ENCODE assay signal across 19 cellular contexts in genomic region chr6:15870354-15871043, GRCh38.
DNase-seq lines count a peak whose midpoint lies in the region; ATAC-seq, FAIRE-seq and TF ChIP-seq lines count a peak whose summit lies in the region.
"Had no signal": no experiment of that assay in that cellular context is flagged by ENCODE, and none has a peak within 500 bp of the region (broad histone marks: within the 10 kb centered on the region; RNA-seq: fewer than 3 reads in every experiment).

No MANE protein-coding gene starts in this region.

- H3F3A ChIP-seq in SK-N-SH (replicated peaks; ENCODE audit: insufficient read depth): no peaks in the 10 kb centered on the region

- H3K9ac ChIP-seq in SK-N-SH (no peak overlapping the region), K562 (ENCODE audit: insufficient read depth in 1 of 2, low read depth in 2 of 2, low read length in 2 of 2) (no peak overlapping the region)

- no peak for TF ChIP-seq CTCF in SK-N-SH (IDR thresholded peaks at IDR 0.05)
- no peak for TF ChIP-seq CTCF in K562 (IDR thresholded peaks at IDR 0.05 in 2 of 3, conservative IDR thresholded peaks at IDR 0.05 in 1 of 3; ENCODE audit: insufficient read depth in 2 of 3, low read depth in 1 of 3, low read length in 3 of 3)
- TF ChIP-seq CTCF in vagina (IDR thresholded peaks at IDR 0.05): no peak
- no peak for TF ChIP-seq CTCF in transverse colon (IDR thresholded peaks at IDR 0.05)

- no peaks in the 10 kb centered on the region for H3K9me2 ChIP-seq in SK-N-SH

- H3K4me3 ChIP-seq in SK-N-SH (ENCODE audit: low read depth in 2 of 2, low read length in 1 of 2) (no peak overlapping the region), K562 (no peak overlapping the region), vagina (no peak overlapping the region), transverse colon (no peak overlapping the region)
- H3K4me3 ChIP-seq: SK-N-MC, upper lobe of left lung had no signal

- no peak for FAIRE-seq in K562 (lab: Jason Lieb, UNC)
- FAIRE-seq: A204.1, GM18507, kidney had no signal

- H3K27ac Mint-ChIP-seq in stimulated activated naive CD8-positive, alpha-beta T cell treated with anti-CD3 and anti-CD28 coated beads, Interleukin-15, amount 100 ng/mL, for 72 hours: no peak overlapping the region
- H3K27ac Mint-ChIP-seq: progenitor cell of endocrine pancreas had no signal

- TF ChIP-seq RAD21 in SK-N-SH (IDR thresholded peaks at IDR 0.05; ENCODE audit: low read length): no peak
- no peak for TF ChIP-seq RAD21 in K562 (CRISPR knock-in tag; conservative IDR thresholded peaks at IDR 0.05 in 1 of 2, IDR thresholded peaks at IDR 0.05 in 1 of 2)

- TF ChIP-seq POLR2A in K562 (conservative IDR thresholded peaks at IDR 0.05) (no peak), vagina (IDR thresholded peaks at IDR 0.05) (no peak), transverse colon (IDR thresholded peaks at IDR 0.05) (no peak)

- ATAC-seq in SK-N-SH treated with all-trans-retinoic acid at 6 μM for 48 hours (no peak), K562 (no peak)
- ATAC-seq in stimulated activated naive CD8-positive, alpha-beta T cell treated with anti-CD3 and anti-CD28 coated beads, Interleukin-15, amount 100 ng/mL, for 72 hours: no peak

- H3K27me3 Mint-ChIP-seq in stimulated activated naive CD8-positive, alpha-beta T cell treated with anti-CD3 and anti-CD28 coated beads, Interleukin-15, amount 100 ng/mL, for 72 hours: peaks cover 15% of the 10 kb centered on the region
- H3K27me3 Mint-ChIP-seq: brain had no signal

- DNase-seq in SK-N-SH: peak; percentile 4
- no peak for DNase-seq in K562 (ENCODE audit: extremely low read depth in 1 of 4, low spot score in 3 of 4)
- peak; percentile 43 for DNase-seq in inferior parietal cortex (ENCODE audit: extremely low spot score)
- DNase-seq in vagina (ENCODE audit: extremely low spot score in 2 of 2): no peak
- no peak for DNase-seq in activated CD4-positive, CD25-positive, alpha-beta regulatory T cell (lab: John Stamatoyannopoulos, UW)
- no peak for DNase-seq in transverse colon
- DNase-seq in stimulated activated naive CD8-positive, alpha-beta T cell treated with anti-CD3 and anti-CD28 coated beads, Interleukin-15, amount 100 ng/mL, for 72 hours: no peak
- DNase-seq: activated gamma-delta T cell; effector memory CD4-positive, alpha-beta T cell; kidney; NCI-H1436 treated with DMSO at 0.1 percent for 48 hours; NCI-H446; upper lobe of left lung had no signal

- no peak overlapping the region for H3K4me3 Mint-ChIP-seq in stimulated activated naive CD8-positive, alpha-beta T cell treated with anti-CD3 and anti-CD28 coated beads, Interleukin-15, amount 100 ng/mL, for 72 hours
- H3K4me3 Mint-ChIP-seq: brain had no signal

- TF ChIP-seq EP300 in SK-N-SH (IDR thresholded peaks at IDR 0.05; ENCODE audit: borderline replicate concordance in 1 of 2, low read depth in 1 of 2, low read length in 1 of 2) (no peak), K562 (IDR thresholded peaks at IDR 0.05; ENCODE audit: low read length) (no peak), transverse colon (IDR thresholded peaks at IDR 0.05; ENCODE audit: low read depth) (no peak)

- H3K27me3 ChIP-seq in SK-N-SH (ENCODE audit: insufficient read depth) (no peaks in the 10 kb centered on the region), K562 (ENCODE audit: control insufficient read depth in 2 of 2, insufficient read depth in 2 of 2, low read length in 2 of 2) (no peaks in the 10 kb centered on the region; a peak in 1 of 5 replicates), vagina (no peaks in the 10 kb centered on the region), transverse colon (no peaks in the 10 kb centered on the region)
- H3K27me3 ChIP-seq: upper lobe of left lung had no signal

- H3K4me1 Mint-ChIP-seq in stimulated activated naive CD8-positive, alpha-beta T cell treated with anti-CD3 and anti-CD28 coated beads, Interleukin-15, amount 100 ng/mL, for 72 hours: no peaks in the 10 kb centered on the region

- H2AFZ ChIP-seq in SK-N-SH (ENCODE audit: low read depth): no peak overlapping the region
- no peak overlapping the region for H2AFZ ChIP-seq in K562 (ENCODE audit: low read depth, low read length)

- no peaks in the 10 kb centered on the region for H3K9me1 ChIP-seq in K562 (ENCODE audit: control insufficient read depth, insufficient read depth, low read length)

- POLR2A ChIA-PET in SK-N-SH (lab: Yijun Ruan, JAX): interaction anchor here (0.6 kb wide), 1 partner anchor 258 kb away, joined by 3 read pairs; no protein-coding TSS in a partner anchor
- POLR2A ChIA-PET in K562 (lab: Yijun Ruan, JAX): interaction anchor here (0.6 to 2.1 kb wide), 5 partner anchors 12 to 260 kb away, joined by 3 to 9 read pairs (median 3); partner anchors contain the start of gene MYLIP

- no TSS peak for BruUV-seq in K562 (replicated peaks; lab: Mats Ljungman, UMichigan)

- in situ Hi-C loops in K562 (cut with MboI) (no loop called here), transverse colon (cut with MboI; ENCODE audit: low pct_ligation_motif_present in 1 of 4, low pct_unique_long_range_greater_than_20kb in 1 of 4, low sequenced_read_pairs in 3 of 4) (no loop called here)

- no peaks in the 10 kb centered on the region for H3K9me3 Mint-ChIP-seq in stimulated activated naive CD8-positive, alpha-beta T cell treated with anti-CD3 and anti-CD28 coated beads, Interleukin-15, amount 100 ng/mL, for 72 hours
- H3K9me3 Mint-ChIP-seq: brain had no signal

- intact Hi-C loops in K562 (cut with micrococcal nuclease): no loop called here
- intact Hi-C loops in vagina (cut with DNase I): no loop called here
- intact Hi-C loops in transverse colon (cut with DNase I; ENCODE audit: low total_unique reads): no loop called here

- H3K9me3 ChIP-seq in SK-N-SH (no peaks in the 10 kb centered on the region), K562 (replicated peaks; ENCODE audit: control insufficient read depth, insufficient read depth, low read depth, low read length) (no peaks in the 10 kb centered on the region), vagina (no peaks in the 10 kb centered on the region), transverse colon (no peaks in the 10 kb centered on the region)
- H3K9me3 ChIP-seq: upper lobe of left lung had no signal

- CTCF ChIA-PET in SK-N-SH (lab: Yijun Ruan, JAX) (interaction anchor here (1.3 to 1.8 kb wide), 2 partner anchors 9 to 179 kb away, joined by 4 to 5 read pairs; no protein-coding TSS in a partner anchor), K562 (lab: Yijun Ruan, JAX; ENCODE audit: low intra/inter-chr PET ratio) (interaction anchor here (0.6 kb wide), 1 partner anchor 10 kb away, joined by 3 read pairs; no protein-coding TSS in a partner anchor)

- peaks cover 0 to 3% of the 10 kb centered on the region in 2 experiments; a peak in 1 of 4 replicates for H3K4me1 ChIP-seq in SK-N-SH (ENCODE audit: control insufficient read depth in 1 of 2, insufficient read depth in 2 of 2, low read depth in 1 of 2, low read length in 1 of 2)
- peaks cover 4 to 8% of the 10 kb centered on the region in 2 experiments; a peak in 4 of 5 replicates for H3K4me1 ChIP-seq in K562 (replicated peaks in 1 of 2; ENCODE audit: control insufficient read depth in 2 of 2, insufficient read depth in 2 of 2, low read length in 2 of 2)
- no peaks in the 10 kb centered on the region for H3K4me1 ChIP-seq in vagina
- H3K4me1 ChIP-seq in transverse colon: peaks cover 0 to 3% (median 0%) of the 10 kb centered on the region in 4 donors

- H3K4me2 ChIP-seq in SK-N-SH: no peak overlapping the region
- no peak overlapping the region for H3K4me2 ChIP-seq in K562 (ENCODE audit: insufficient read depth, low read length)

- WGBS in SK-N-SH (ENCODE audit: low lambda C conversion rate): 57% methylated on average over 3 of the region's 3 CpGs
- 54% methylated on average over 3 of the region's 3 CpGs for WGBS in K562 (ENCODE audit: insufficient coverage, low coverage, missing lambda C conversion rate)
- WGBS in transverse colon (ENCODE audit: low coverage in 1 of 2), 2 donors: 65 to 72% methylated on average over 2 to 3 of the region's 3 CpGs

- H3K79me2 ChIP-seq in SK-N-SH (ENCODE audit: insufficient read depth): no peaks in the 10 kb centered on the region
- H3K79me2 ChIP-seq in K562 (ENCODE audit: control insufficient read depth, insufficient read depth, low read length): no peaks in the 10 kb centered on the region

- H3K36me3 ChIP-seq in SK-N-SH (replicated peaks in 1 of 2; ENCODE audit: control insufficient read depth in 1 of 2, insufficient read depth in 2 of 2, low read length in 1 of 2): no peaks in the 10 kb centered on the region
- no peaks in the 10 kb centered on the region for H3K36me3 ChIP-seq in K562 (ENCODE audit: control insufficient read depth, insufficient read depth, low read length)
- no peaks in the 10 kb centered on the region for H3K36me3 ChIP-seq in vagina
- no peaks in the 10 kb centered on the region for H3K36me3 ChIP-seq in transverse colon
- H3K36me3 ChIP-seq: upper lobe of left lung had no signal

- no peak overlapping the region for H3K27ac ChIP-seq in SK-N-SH (ENCODE audit: low read depth in 2 of 2, low read length in 1 of 2)
- H3K27ac ChIP-seq in K562 (ENCODE audit: extremely low read depth, low read depth, low read length): no peak overlapping the region
- peak overlapping the region; percentile 73 for H3K27ac ChIP-seq in vagina
- no peak overlapping the region for H3K27ac ChIP-seq in transverse colon
- H3K27ac ChIP-seq: SK-N-MC, upper lobe of left lung had no signal

- H4K20me1 ChIP-seq in SK-N-SH (ENCODE audit: insufficient read depth): no peaks in the 10 kb centered on the region
- H4K20me1 ChIP-seq in K562 (replicated peaks; ENCODE audit: control insufficient read depth, insufficient read depth, low read length): no peaks in the 10 kb centered on the region

TF ChIP-seq in SK-N-SH, 30 proteins besides CTCF, POLR2A, EP300 and RAD21:
- TF ChIP-seq GATA2 (CRISPR knock-in tag; IDR thresholded peaks at IDR 0.05) (no peak), NRF1 (IDR thresholded peaks at IDR 0.05; ENCODE audit: low read depth, low read length) (no peak)

TF ChIP-seq in K562, 482 proteins besides CTCF, POLR2A, EP300 and RAD21 (continues in another document):
- TF ChIP-seq ZNF583 (CRISPR knock-in tag; IDR thresholded peaks at IDR 0.05): no peak

Comparison
In these comparisons a context has a peak if more than half of its experiments do, and no peak if none do; other contexts are left out.
1. DNase-seq: peak in SK-N-SH (single experiment) and inferior parietal cortex (single experiment); none in K562 (0 of 4), vagina (0 of 2), activated CD4-positive, CD25-positive, alpha-beta regulatory T cell (0 of 4), transverse colon (single experiment) and stimulated activated naive CD8-positive, alpha-beta T cell treated with anti-CD3 and anti-CD28 coated beads, Interleukin-15, amount 100 ng/mL, for 72 hours (0 of 2).